8 cellular contexts compared by ENCODE assay signal in the genomic region with DNA sequence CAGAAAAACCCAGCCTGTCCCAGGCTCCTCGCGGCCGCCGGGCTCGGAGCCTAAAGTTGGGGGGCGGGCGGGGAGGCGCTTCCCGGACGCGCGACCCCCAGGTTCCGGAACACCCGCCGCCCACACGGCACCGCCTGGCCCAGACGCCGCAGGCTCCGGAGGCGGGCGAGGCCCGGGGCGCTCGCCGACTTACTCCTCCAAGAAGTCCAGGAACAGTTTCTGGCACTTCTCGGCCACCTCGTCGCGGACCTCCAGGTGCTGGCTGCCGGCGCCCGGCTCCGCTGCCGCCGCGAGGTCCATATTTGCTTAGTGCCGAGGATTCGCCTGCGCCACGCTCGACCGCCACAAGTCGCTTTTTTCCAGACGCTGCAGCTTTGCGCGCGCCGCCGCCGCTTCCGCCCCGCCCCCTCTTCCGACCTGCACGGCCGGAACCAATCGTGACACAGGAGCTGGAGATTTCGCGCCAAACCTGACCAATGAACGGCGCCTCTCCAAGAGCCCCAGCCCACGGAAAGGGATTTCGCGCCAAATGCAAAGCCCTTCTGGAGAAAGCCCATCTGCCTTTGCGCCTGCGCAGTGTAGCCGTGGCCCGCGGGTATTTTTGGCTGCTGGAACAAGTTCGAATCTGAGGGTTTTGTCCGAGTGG. TPM values are rescaled to one million over a fixed set of nuclear protein-coding genes. Genes with fewer than 3 reads are reported as not detected.
DNase-seq lines count a peak whose midpoint lies in the region; ATAC-seq and TF ChIP-seq lines count a peak whose summit lies in the region.

A gene (minus strand): TSS at position 378 of the 646 bp plus-strand sequence. CDS start 78 bp downstream, at position 300.

- peak within 1 kb of the TSS; percentile 88 for H3K9ac ChIP-seq in GM23248

- H3K9me3 Mint-ChIP-seq in activated T-helper 1 cell treated with anti-CD3 and anti-CD28 coated beads, Interleukin-12 subunit alpha, Interleukin-12 subunit beta, Interleukin-2, Interleukin-4 antibody, amounts not matched to agents 30 ng/mL and 10 ng/mL and 1 ng/mL, durations not matched to agents 14 hours and 24 hours and 36 hours: no peaks in the 10 kb centered on the region
- H3K9me3 Mint-ChIP-seq in naive thymus-derived CD8-positive, alpha-beta T cell: no peaks in the 10 kb centered on the region

- peak; percentile 99 for DNase-seq in GM23248
- DNase-seq in Kasumi-1 (lab: John Stamatoyannopoulos, UW): peak; percentile 99 to 100
- peak; percentile 98 for DNase-seq in RPMI7951 (ENCODE audit: low read depth)
- peak; percentile 99 for DNase-seq in activated T-helper 1 cell treated with anti-CD3 and anti-CD28 coated beads, Interleukin-12 subunit alpha, Interleukin-12 subunit beta, Interleukin-2, Interleukin-4 antibody, amounts not matched to agents 30 ng/mL and 10 ng/mL and 1 ng/mL, durations not matched to agents 14 hours and 24 hours and 36 hours (ENCODE audit: low spot score)
- peak; percentile 99 for DNase-seq in fibroblast of mammary gland (ENCODE audit: low read depth)
- peak; percentile 94 to 99 (median 97) for DNase-seq in naive thymus-derived CD8-positive, alpha-beta T cell
- peak; percentile 91 to 97 (median 96) for DNase-seq in stimulated activated naive CD4-positive, alpha-beta T cell (lab: John Stamatoyannopoulos, UW)

- in situ Hi-C loops in GM23248 (cut with MboI): no loop called here

- no peaks in the 10 kb centered on the region for H3K9me3 ChIP-seq in DOHH2 (ENCODE audit: control insufficient read depth, insufficient read depth, low read length)
- no peaks in the 10 kb centered on the region for H3K9me3 ChIP-seq in GM23248 (ENCODE audit: low read depth)

- H4K20me1 ChIP-seq in DOHH2 (ENCODE audit: control insufficient read depth, insufficient read depth, low read depth, low read length) (peaks cover 24% of the 10 kb centered on the region), GM23248 (ENCODE audit: insufficient read depth) (no peaks in the 10 kb centered on the region)

- peak within 1 kb of the TSS; percentile 99 for H3K27ac Mint-ChIP-seq in activated T-helper 1 cell treated with anti-CD3 and anti-CD28 coated beads, Interleukin-12 subunit alpha, Interleukin-12 subunit beta, Interleukin-2, Interleukin-4 antibody, amounts not matched to agents 30 ng/mL and 10 ng/mL and 1 ng/mL, durations not matched to agents 14 hours and 24 hours and 36 hours
- H3K27ac Mint-ChIP-seq in naive thymus-derived CD8-positive, alpha-beta T cell: peak within 1 kb of the TSS; percentile 84 to 99 (median 98)

- H3F3A ChIP-seq in DOHH2 (ENCODE audit: control insufficient read depth, insufficient read depth) (no peaks in the 10 kb centered on the region), GM23248 (ENCODE audit: insufficient read depth) (no peaks in the 10 kb centered on the region)

- peak within 1 kb of the TSS; percentile 93 for H3K4me3 ChIP-seq in DOHH2 (ENCODE audit: low read length)
- H3K4me3 ChIP-seq in GM23248: peak within 1 kb of the TSS; percentile 86
- peak within 1 kb of the TSS; percentile 73 for H3K4me3 ChIP-seq in fibroblast of mammary gland (ENCODE audit: control insufficient read depth, low read depth, low read length)

- POLR2A ChIA-PET in naive thymus-derived CD8-positive, alpha-beta T cell (lab: Charles Lee): interaction anchor here (0.6 to 2.1 kb wide), 9 partner anchors 10 to 958 kb away, joined by 3 to 9 read pairs (median 4); a partner anchor contains a TSS

- peak within 1 kb of the TSS; percentile 66 for H3K27ac ChIP-seq in DOHH2 (ENCODE audit: low read depth, low read length)
- H3K27ac ChIP-seq in GM23248: peak within 1 kb of the TSS; percentile 78

- 1 to 2% methylated on average over 50 of the region's 71 CpGs for WGBS in GM23248 (ENCODE audit: low coverage in 1 of 2, low lambda C conversion rate in 2 of 2, missing lambda C conversion rate in 2 of 2), 2 experiments

- peak within 1 kb of the TSS; percentile 92 for H3K4me2 ChIP-seq in DOHH2 (ENCODE audit: low read length)
- peak within 1 kb of the TSS; percentile 80 for H3K4me2 ChIP-seq in GM23248 (ENCODE audit: unreplicated experiment)

- H3K9me2 ChIP-seq in DOHH2 (replicated peaks; ENCODE audit: control insufficient read depth, low read length): no peaks in the 10 kb centered on the region
- H3K9me2 ChIP-seq in GM23248 (ENCODE audit: insufficient read depth): no peaks in the 10 kb centered on the region

- H3K4me1 ChIP-seq in DOHH2 (ENCODE audit: control insufficient read depth, low read length) (peaks cover 35% of the 10 kb centered on the region), GM23248 (ENCODE audit: insufficient read depth) (peaks cover 8% of the 10 kb centered on the region; the same call in 1 of the 2 replicates)

- H3K36me3 Mint-ChIP-seq in activated T-helper 1 cell treated with anti-CD3 and anti-CD28 coated beads, Interleukin-12 subunit alpha, Interleukin-12 subunit beta, Interleukin-2, Interleukin-4 antibody, amounts not matched to agents 30 ng/mL and 10 ng/mL and 1 ng/mL, durations not matched to agents 14 hours and 24 hours and 36 hours (ENCODE audit: low read depth): peaks cover 29% of the 10 kb centered on the region
- H3K36me3 Mint-ChIP-seq in naive thymus-derived CD8-positive, alpha-beta T cell: peaks cover 0 to 27% (median 4%) of the 10 kb centered on the region in 3 donors

- peaks cover 54% of the 10 kb centered on the region for H3K79me2 ChIP-seq in DOHH2 (ENCODE audit: control insufficient read depth, low read length)
- peaks cover 30% of the 10 kb centered on the region for H3K79me2 ChIP-seq in GM23248 (ENCODE audit: insufficient read depth)

- peak within 1 kb of the TSS; percentile 98 for H3K4me3 Mint-ChIP-seq in activated T-helper 1 cell treated with anti-CD3 and anti-CD28 coated beads, Interleukin-12 subunit alpha, Interleukin-12 subunit beta, Interleukin-2, Interleukin-4 antibody, amounts not matched to agents 30 ng/mL and 10 ng/mL and 1 ng/mL, durations not matched to agents 14 hours and 24 hours and 36 hours
- H3K4me3 Mint-ChIP-seq in naive thymus-derived CD8-positive, alpha-beta T cell: peak within 1 kb of the TSS; percentile 88 to 97 (median 94)

- H3K4me1 Mint-ChIP-seq in activated T-helper 1 cell treated with anti-CD3 and anti-CD28 coated beads, Interleukin-12 subunit alpha, Interleukin-12 subunit beta, Interleukin-2, Interleukin-4 antibody, amounts not matched to agents 30 ng/mL and 10 ng/mL and 1 ng/mL, durations not matched to agents 14 hours and 24 hours and 36 hours (ENCODE audit: low read depth): peaks cover 45% of the 10 kb centered on the region
- H3K4me1 Mint-ChIP-seq in naive thymus-derived CD8-positive, alpha-beta T cell: peaks cover 25 to 42% (median 38%) of the 10 kb centered on the region in 4 donors

- no peak for TF ChIP-seq CTCF in DOHH2 (IDR thresholded peaks at IDR 0.05; ENCODE audit: low read depth, low read length, poor library complexity, severe bottlenecking)
- no peak for TF ChIP-seq CTCF in fibroblast of mammary gland (conservative IDR thresholded peaks at IDR 0.05; ENCODE audit: control insufficient read depth, insufficient read depth, low read depth, low read length)

- H2AFZ ChIP-seq in GM23248: peak within 1 kb of the TSS; percentile 82

- no peaks in the 10 kb centered on the region for H3K27me3 ChIP-seq in DOHH2 (ENCODE audit: control insufficient read depth, low read length)
- H3K27me3 ChIP-seq in GM23248 (replicated peaks; ENCODE audit: insufficient read depth): no peaks in the 10 kb centered on the region

- H3K27me3 Mint-ChIP-seq in activated T-helper 1 cell treated with anti-CD3 and anti-CD28 coated beads, Interleukin-12 subunit alpha, Interleukin-12 subunit beta, Interleukin-2, Interleukin-4 antibody, amounts not matched to agents 30 ng/mL and 10 ng/mL and 1 ng/mL, durations not matched to agents 14 hours and 24 hours and 36 hours (ENCODE audit: insufficient read depth): peaks cover 2% of the 10 kb centered on the region
- peaks cover 0 to 1% (median 0%) of the 10 kb centered on the region in 5 donors for H3K27me3 Mint-ChIP-seq in naive thymus-derived CD8-positive, alpha-beta T cell

- ATAC-seq in naive thymus-derived CD8-positive, alpha-beta T cell: peak; percentile 89 to 91

- peaks cover 50% of the 10 kb centered on the region for H3K36me3 ChIP-seq in DOHH2 (ENCODE audit: control insufficient read depth, low read length)
- 0 out of 2 replicates have a peak, but pooled peaks cover 5% of the 10 kb centered on the region for H3K36me3 ChIP-seq in GM23248 (ENCODE audit: low read depth)

- intact Hi-C loops in activated T-helper 1 cell treated with anti-CD3 and anti-CD28 coated beads, Interleukin-12 subunit alpha, Interleukin-12 subunit beta, Interleukin-2, Interleukin-4 antibody, amounts not matched to agents 30 ng/mL and 10 ng/mL and 1 ng/mL, durations not matched to agents 14 hours and 24 hours and 36 hours (cut with micrococcal nuclease): loop anchor here (1.0 to 5.0 kb wide), 12 partner anchors 36 to 1759 kb away; a partner anchor contains a TSS

RNA-seq across cellular contexts. Expression of the gene that starts here (rescaled TPM):
- total RNA-seq in GM23248 (2014; rRNA removed; shearing (Covaris generic)): 13.7 and 16.4 TPM in 2 replicates
- 21.4 and 22.3 TPM in 2 replicates for polyA plus RNA-seq in GM23248 (2016; fragmentation: Nextera tagmentation; extraction: Ambion mirVana)
- total RNA-seq in RPMI7951 (2014; rRNA removed; shearing (Covaris generic)): 25.1 and 26.9 TPM in 2 replicates
- 176 and 177 TPM in 2 replicates for total RNA-seq in activated T-helper 1 cell treated with anti-CD3 and anti-CD28 coated beads, Interleukin-12 subunit alpha, Interleukin-12 subunit beta, Interleukin-2, Interleukin-4 antibody, amounts not matched to agents 30 ng/mL and 10 ng/mL and 1 ng/mL, durations not matched to agents 14 hours and 24 hours and 36 hours
- total RNA-seq in naive thymus-derived CD8-positive, alpha-beta T cell: 10 to 100 TPM; 26.3 to 29.6 TPM
- 10 to 100 TPM; 19.2 to 24.3 (median 20.4) TPM for polyA plus RNA-seq in naive thymus-derived CD8-positive, alpha-beta T cell

Comparison
In these comparisons a context has a peak if more than half of its experiments do, and no peak if none do; other contexts are left out.
1. Peak in every context shown above with its lines: DNase-seq, ATAC-seq, H3K4me3 ChIP-seq and H3K27ac ChIP-seq.